ENCODE assay signal across 9 cellular contexts in genomic region chr2:237697586-237698337, GRCh38.
DNase-seq lines count a peak whose midpoint lies in the region; ATAC-seq and TF ChIP-seq lines count a peak whose summit lies in the region.
"Had no signal": no experiment of that assay in that cellular context is flagged by ENCODE, and none has a peak within 500 bp of the region (broad histone marks: within the 10 kb centered on the region; RNA-seq: fewer than 3 reads in every experiment).

No MANE protein-coding gene starts in this region.

- ATAC-seq in left cardiac atrium (no peak), aorta (ENCODE audit: low FRiP score) (no peak)

- DNase-seq in right atrium auricular region (ENCODE audit: low spot score), result no peak
- DNase-seq in left cardiac atrium, result no peak
- no peak for DNase-seq in aorta
- no peak for DNase-seq in NCI-H1092 (lab: John Stamatoyannopoulos, UW)
- DNase-seq in T-helper 9 cell, result no peak
- no peak for DNase-seq in OCI-M2 (lab: John Stamatoyannopoulos, UW; ENCODE audit: unreplicated experiment)
- DNase-seq: erythroblast had no signal

- peak overlapping the region; percentile 99 for H3K27ac Mint-ChIP-seq in activated naive CD8-positive, alpha-beta T cell

- peak overlapping the region; percentile 8 for H3K9ac ChIP-seq in mucosa of stomach (ENCODE audit: low read length)

- H3K4me1 Mint-ChIP-seq in activated naive CD8-positive, alpha-beta T cell (ENCODE audit: low read depth), result peaks cover 90% of the 10 kb centered on the region

- intact Hi-C loops in left cardiac atrium (cut with DNase I) (loop anchor here in 1 of 2 donors (5.0 kb wide), 1 partner anchor 35 kb away; no protein-coding TSS in a partner anchor), aorta (cut with DNase I) (no loop called here)

- peaks cover 8% of the 10 kb centered on the region for H3K36me3 Mint-ChIP-seq in activated naive CD8-positive, alpha-beta T cell

- peak overlapping the region; percentile 92 to 93 for H3K27ac ChIP-seq in right atrium auricular region
- H3K27ac ChIP-seq in aorta (ENCODE audit: low read depth in 1 of 2, low read length in 2 of 2), result peak overlapping the region; percentile 15 to 33

- H3K27me3 Mint-ChIP-seq in activated naive CD8-positive, alpha-beta T cell, result no peaks in the 10 kb centered on the region

- H3K4me3 ChIP-seq in right atrium auricular region (no peak overlapping the region), mucosa of stomach (ENCODE audit: low read length) (no peak overlapping the region), aorta (ENCODE audit: low read length in 2 of 2) (no peak overlapping the region)

- H3K9me3 Mint-ChIP-seq in activated naive CD8-positive, alpha-beta T cell (ENCODE audit: low read depth), result no peaks in the 10 kb centered on the region

- no peaks in the 10 kb centered on the region for H3K36me3 ChIP-seq in right atrium auricular region
- H3K36me3 ChIP-seq in mucosa of stomach (ENCODE audit: control insufficient read depth, insufficient read depth, low read length), result no peaks in the 10 kb centered on the region
- H3K36me3 ChIP-seq in aorta (ENCODE audit: control insufficient read depth in 1 of 2, insufficient read depth in 2 of 2, low read length in 1 of 2), result no peaks in the 10 kb centered on the region

- peaks cover 4 to 99% of the 10 kb centered on the region in 2 donors for H3K4me1 ChIP-seq in right atrium auricular region
- H3K4me1 ChIP-seq in mucosa of stomach (ENCODE audit: control insufficient read depth, insufficient read depth, low read length), result peaks cover 84% of the 10 kb centered on the region
- H3K4me1 ChIP-seq in aorta (ENCODE audit: control insufficient read depth in 1 of 2, insufficient read depth in 2 of 2, low read length in 2 of 2), result peaks cover 2 to 17% of the 10 kb centered on the region in 2 donors

- no peaks in the 10 kb centered on the region for H3K27me3 ChIP-seq in right atrium auricular region
- H3K27me3 ChIP-seq in mucosa of stomach (ENCODE audit: control insufficient read depth, insufficient read depth, low read length), result no peaks in the 10 kb centered on the region
- no peaks in the 10 kb centered on the region for H3K27me3 ChIP-seq in aorta (ENCODE audit: control insufficient read depth in 1 of 2, insufficient read depth in 2 of 2, low read length in 1 of 2)

- H3K9me3 ChIP-seq in right atrium auricular region (no peaks in the 10 kb centered on the region), mucosa of stomach (ENCODE audit: control insufficient read depth, low read length) (no peaks in the 10 kb centered on the region), aorta (ENCODE audit: control insufficient read depth, low read length) (no peaks in the 10 kb centered on the region)

- no peak for TF ChIP-seq CTCF in right atrium auricular region (IDR thresholded peaks at IDR 0.05)

- 64 to 65% methylated on average over 13 of the region's 13 CpGs for WGBS in aorta, 2 donors

- peak overlapping the region; percentile 100 for H3K4me3 Mint-ChIP-seq in activated naive CD8-positive, alpha-beta T cell
